8 cellular contexts compared by ENCODE assay signal in the genomic region with DNA sequence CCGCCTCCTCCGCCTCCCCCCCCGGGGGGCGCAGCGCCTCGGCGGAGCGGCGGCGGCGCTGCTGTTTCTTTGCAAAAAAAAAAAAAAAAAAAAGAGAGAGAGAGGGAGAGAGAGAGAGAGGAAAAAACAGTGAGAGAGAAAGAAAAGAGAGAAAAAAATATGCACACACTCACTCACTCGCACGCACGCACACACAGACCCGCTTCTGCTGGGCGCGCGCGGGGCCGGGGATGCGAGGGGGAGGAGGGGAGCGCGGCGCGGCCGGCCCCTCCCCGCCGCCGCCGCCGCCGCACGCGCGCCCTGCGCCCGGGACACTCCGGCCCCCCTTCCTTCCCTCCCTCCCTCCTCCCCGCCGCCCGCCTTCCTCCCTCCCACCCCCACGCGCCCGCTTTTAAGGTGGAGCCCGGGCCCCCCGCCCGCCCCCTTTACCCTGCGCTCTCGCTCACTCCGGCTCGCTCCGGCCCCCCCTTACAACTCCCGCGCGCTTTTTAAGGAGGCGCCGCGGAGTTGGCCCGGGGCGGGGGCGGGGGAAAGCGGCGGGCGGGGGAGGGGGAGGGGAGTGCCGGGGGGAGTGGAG. TPM values are rescaled to one million over a fixed set of nuclear protein-coding genes. Genes with fewer than 3 reads are reported as not detected.
DNase-seq lines count a peak whose midpoint lies in the region; ATAC-seq and TF ChIP-seq lines count a peak whose summit lies in the region.

A gene (minus strand): TSS at position 243 of the 577 bp plus-strand sequence.

- H3K9me3 ChIP-seq in NT2/D1 (ENCODE audit: insufficient read depth, low read length) (peaks cover 10% of the 10 kb centered on the region), mononuclear cell (ENCODE audit: low read depth, low read length) (no peaks in the 10 kb centered on the region)

- no peak for TF ChIP-seq CTCF in AG09309 (IDR thresholded peaks at IDR 0.05; ENCODE audit: control insufficient read depth, insufficient read depth, low read depth, low read length, missing control alignments)

- DNase-seq in AG09309 (ENCODE audit: low read depth) (peak; percentile 45), GM19240 (ENCODE audit: insufficient read length, low spot score) (peak; percentile 84), NT2/D1 (ENCODE audit: low read depth, low spot score) (no peak), activated T-cell treated with anti-CD3 and anti-CD28 coated beads for 24 hours (ENCODE audit: low read depth) (peak; percentile 82), epithelial cell of prostate (ENCODE audit: low read depth, low spot score) (no peak)
- peak; percentile 78 to 82 for DNase-seq in stimulated activated CD8-positive, alpha-beta memory T cell treated with anti-CD3 and anti-CD28 coated beads, Interleukin-15, amount 100 ng/mL, for 4 hours (ENCODE audit: low read depth in 2 of 2)

- H3K9ac ChIP-seq in NT2/D1 (ENCODE audit: insufficient read length, low read depth) = peak within 1 kb of the TSS; percentile 90

- H3K27ac ChIP-seq in epithelial cell of prostate = peak within 1 kb of the TSS; percentile 23

- peak; percentile 20 for ATAC-seq in HG03457 (IDR thresholded peaks at IDR 0.05; ENCODE audit: unreplicated experiment)

- H3K27me3 ChIP-seq in NT2/D1 (ENCODE audit: insufficient read depth, insufficient read length) = no peaks in the 10 kb centered on the region
- H3K27me3 ChIP-seq in mononuclear cell (ENCODE audit: insufficient read depth, low read length) = no peaks in the 10 kb centered on the region

- H3K4me1 ChIP-seq in NT2/D1 (ENCODE audit: insufficient read depth, insufficient read length) (peaks cover 6% of the 10 kb centered on the region), mononuclear cell (ENCODE audit: insufficient read depth, low read length) (peaks cover 16% of the 10 kb centered on the region)

- H3K4me3 ChIP-seq in AG09309 (ENCODE audit: control insufficient read depth, low read depth, low read length) = peak within 1 kb of the TSS; percentile 78
- H3K4me3 ChIP-seq in NT2/D1 (ENCODE audit: insufficient read length, low read depth) = peak within 1 kb of the TSS; percentile 71
- peak within 1 kb of the TSS; percentile 68 for H3K4me3 ChIP-seq in mononuclear cell (ENCODE audit: low read length)

- peaks cover 26% of the 10 kb centered on the region for H3K36me3 ChIP-seq in NT2/D1 (ENCODE audit: insufficient read depth, insufficient read length, low read length)

RNA-seq across cellular contexts. Expression of the gene that starts here (rescaled TPM):
- total RNA-seq in mononuclear cell = 22.2 TPM

Comparison
In these comparisons a context has a peak if more than half of its experiments do, and no peak if none do; other contexts are left out.
1. DNase-seq: peak in AG09309 (single experiment), GM19240 (single experiment), activated T-cell treated with anti-CD3 and anti-CD28 coated beads for 24 hours (single experiment) and stimulated activated CD8-positive, alpha-beta memory T cell treated with anti-CD3 and anti-CD28 coated beads, Interleukin-15, amount 100 ng/mL, for 4 hours (2 of 2); none in NT2/D1 (single experiment) and epithelial cell of prostate (single experiment).
2. Peak in every context shown above with its lines, with median percentiles within 50 percentile points of each other: H3K4me3 ChIP-seq.